In the genomic region with DNA sequence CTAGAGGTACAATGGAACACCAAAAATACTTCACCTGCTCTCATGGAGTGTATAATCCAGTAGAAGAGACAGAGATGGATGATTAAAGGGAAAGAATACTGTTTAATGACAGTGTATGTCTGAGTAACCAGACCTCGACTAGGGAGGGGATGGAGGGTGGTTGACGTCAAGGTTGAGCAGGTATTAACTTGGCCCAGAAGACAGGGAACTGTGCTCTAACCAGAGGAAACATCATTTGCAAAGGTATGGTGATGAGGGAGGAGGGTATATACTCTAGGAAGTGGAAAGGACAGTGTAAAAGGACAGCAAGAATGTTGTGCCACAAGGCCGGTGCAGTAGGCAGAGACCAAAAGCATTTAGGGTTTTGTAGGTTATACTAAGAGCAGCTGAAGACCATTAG, we compare ENCODE assay signal across 8 cellular contexts. TPM values are rescaled to one million over a fixed set of nuclear protein-coding genes. Genes with fewer than 3 reads are reported as not detected.
A peak's percentile ranks its signal among the peaks of the same experiment; 100 is the strongest.
DNase-seq lines count a peak whose midpoint lies in the region; ATAC-seq and TF ChIP-seq lines count a peak whose summit lies in the region.
"Had no signal": no experiment of that assay in that cellular context is flagged by ENCODE, and none has a peak within 500 bp of the region (broad histone marks: within the 10 kb centered on the region; RNA-seq: fewer than 3 reads in every experiment).

No MANE protein-coding gene starts in this region.

- intact Hi-C loops in gastrocnemius medialis (cut with DNase I; ENCODE audit: low total_unique reads): loop anchor here (10.0 kb wide), 3 partner anchors 395 to 1125 kb away; a partner anchor contains a TSS

- H3K27ac Mint-ChIP-seq in activated naive CD4-positive, alpha-beta T cell treated with anti-CD3 and anti-CD28 coated beads, Interleukin-2, amount 50 U/mL, for 72 hours: peak overlapping the region; percentile 77 to 93

- in situ Hi-C loops in gastrocnemius medialis (cut with MboI; ENCODE audit: low sequenced_read_pairs in 4 of 4): loop anchor here in 1 of 4 donors (25.0 kb wide), 1 partner anchor 382 kb away; a partner anchor contains a TSS

- TF ChIP-seq POLR2A in gastrocnemius medialis (IDR thresholded peaks at IDR 0.05): no peak

- H3K4me3 ChIP-seq in gastrocnemius medialis: peak overlapping the region in 3 of 4 donors; percentile 67 to 81 (median 80)

- H3K9me3 Mint-ChIP-seq in activated naive CD4-positive, alpha-beta T cell treated with anti-CD3 and anti-CD28 coated beads, Interleukin-2, amount 50 U/mL, for 72 hours: no peaks in the 10 kb centered on the region

- peaks cover 0 to 22% of the 10 kb centered on the region in 2 donors for H3K36me3 ChIP-seq in gastrocnemius medialis

- peak; percentile 25 for ATAC-seq in GM18508 (IDR thresholded peaks at IDR 0.05; ENCODE audit: insufficient read depth, unreplicated experiment)
- ATAC-seq in HG02763 (IDR thresholded peaks at IDR 0.05; ENCODE audit: unreplicated experiment): peak; percentile 24
- no peak for ATAC-seq in activated naive CD4-positive, alpha-beta T cell treated with anti-CD3 and anti-CD28 coated beads, Interleukin-2, amount 50 U/mL, for 72 hours
- ATAC-seq in gastrocnemius medialis: no peak

- no peak for DNase-seq in activated naive CD4-positive, alpha-beta T cell treated with anti-CD3 and anti-CD28 coated beads, Interleukin-2, amount 50 U/mL, for 72 hours (ENCODE audit: low spot score in 2 of 2)
- DNase-seq in gastrocnemius medialis: no peak
- DNase-seq in Ammon's horn (ENCODE audit: low spot score): no peak
- DNase-seq in HK-2 (ENCODE audit: unreplicated experiment): no peak
- DNase-seq in substantia nigra (lab: John Stamatoyannopoulos, UW): no peak
- DNase-seq: erythroblast had no signal

- H3K27me3 ChIP-seq in gastrocnemius medialis: no peaks in the 10 kb centered on the region

- no peak for TF ChIP-seq CTCF in gastrocnemius medialis (IDR thresholded peaks at IDR 0.05 in 4 of 5, conservative IDR thresholded peaks at IDR 0.05 in 1 of 5)

- no peaks in the 10 kb centered on the region for H3K9me3 ChIP-seq in gastrocnemius medialis

- H3K27ac ChIP-seq in gastrocnemius medialis (peak overlapping the region; percentile 2 to 98 (median 50)), substantia nigra (ENCODE audit: low read depth, low read length, poor library complexity, severe bottlenecking) (no peak overlapping the region)

- H3K36me3 Mint-ChIP-seq in activated naive CD4-positive, alpha-beta T cell treated with anti-CD3 and anti-CD28 coated beads, Interleukin-2, amount 50 U/mL, for 72 hours: peaks cover 22 to 51% of the 10 kb centered on the region in 2 donors

- H3K4me1 ChIP-seq in gastrocnemius medialis: peaks cover 34 to 75% of the 10 kb centered on the region in 2 donors

RNA-seq across cellular contexts. Expression of a gene that starts 2.9 kb away (rescaled TPM):
- 10 to 100 TPM; 20.8 to 65.3 TPM for total RNA-seq in activated naive CD4-positive, alpha-beta T cell treated with anti-CD3 and anti-CD28 coated beads, Interleukin-2, amount 50 U/mL, for 72 hours
- 100 to 1,000 TPM in 3 of 4 donors, 10 to 100 TPM in 1; 68.4 to 336 (median 280) TPM for total RNA-seq in gastrocnemius medialis

RNA-seq across cellular contexts. Expression of a gene that starts 33.9 kb away (rescaled TPM):
- under 1 TPM in 1 of 2 donors, not detected in 1; 0.09 TPM for total RNA-seq in activated naive CD4-positive, alpha-beta T cell treated with anti-CD3 and anti-CD28 coated beads, Interleukin-2, amount 50 U/mL, for 72 hours
- 10 to 100 TPM in 1 of 4 donors, 1 to 10 TPM in 2, under 1 TPM in 1; 0.58 to 15.2 (median 2.0) TPM for total RNA-seq in gastrocnemius medialis

Comparison
In these comparisons a context has a peak if more than half of its experiments do, and no peak if none do; other contexts are left out.
1. ATAC-seq: peak in GM18508 (single experiment) and HG02763 (single experiment); none in activated naive CD4-positive, alpha-beta T cell treated with anti-CD3 and anti-CD28 coated beads, Interleukin-2, amount 50 U/mL, for 72 hours (0 of 2) and gastrocnemius medialis (0 of 2).